ENCODE assay signal across 8 cellular contexts in the genomic region with DNA sequence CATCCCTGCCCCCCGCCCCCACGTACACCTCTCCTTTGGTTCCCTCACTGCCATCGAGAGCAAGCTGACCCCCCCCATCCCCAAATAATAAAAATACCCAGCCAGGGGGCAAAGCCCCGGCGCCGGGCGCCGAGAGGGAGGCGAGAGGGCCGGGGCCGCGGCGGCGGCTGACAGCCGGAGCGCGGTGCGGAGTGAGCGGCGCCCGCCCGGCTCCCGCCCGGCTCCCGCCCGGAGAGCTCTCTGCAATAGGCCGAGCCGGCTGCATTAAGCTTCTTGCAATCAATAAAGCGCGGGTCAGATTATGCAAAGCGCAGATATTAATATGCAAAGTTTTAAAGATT. TPM values are rescaled to one million over a fixed set of nuclear protein-coding genes. Genes with fewer than 3 reads are reported as not detected.
DNase-seq lines count a peak whose midpoint lies in the region; ATAC-seq and TF ChIP-seq lines count a peak whose summit lies in the region.

No MANE protein-coding gene starts in this region.

- H3K9me3 ChIP-seq in Caco-2, result no peaks in the 10 kb centered on the region

- TF ChIP-seq POLR2A in erythroblast (IDR thresholded peaks at IDR 0.05; ENCODE audit: low read length), result no peak

- no TSS peak for BruUV-seq in Caco-2 (replicated peaks; lab: Mats Ljungman, UMichigan)

- H3K27me3 ChIP-seq in Caco-2 (replicated peaks; ENCODE audit: control insufficient read depth, insufficient read depth, low read length), result peaks cover 8% of the 10 kb centered on the region

- no peak for DNase-seq in Caco-2
- no peak for DNase-seq in LNCaP clone FGC (ENCODE audit: low read depth)
- no peak for DNase-seq in central memory CD8-positive, alpha-beta T cell (ENCODE audit: low spot score in 2 of 2)
- DNase-seq in mesothelial cell of epicardium (ENCODE audit: low spot score in 2 of 2, unreplicated experiment in 2 of 2), result peak in 1 of 2 experiments; percentile 45
- no peak for DNase-seq in kidney tubule cell (ENCODE audit: low spot score)
- no peak for DNase-seq in erythroblast (lab: John Stamatoyannopoulos, UW)

- peak overlapping the region; percentile 19 for H3K4me3 ChIP-seq in Caco-2 (ENCODE audit: low read depth, low read length)
- peak overlapping the region; percentile 26; the same call in 1 of the 2 replicates for H3K4me3 ChIP-seq in LNCaP clone FGC (ENCODE audit: low read depth, low read length)

- ATAC-seq in central memory CD8-positive, alpha-beta T cell (replicated peaks; ENCODE audit: extremely low read depth, poor library complexity, severe bottlenecking), result peak; percentile 53
- ATAC-seq in HG02588 (IDR thresholded peaks at IDR 0.05; ENCODE audit: unreplicated experiment), result no peak
- ATAC-seq in HG03460 (IDR thresholded peaks at IDR 0.05; ENCODE audit: unreplicated experiment), result no peak

- H3K27ac Mint-ChIP-seq in Caco-2 (ENCODE audit: unreplicated experiment) (no peak overlapping the region), mesothelial cell of epicardium (no peak overlapping the region)
- peak overlapping the region; percentile 89 for H3K27ac Mint-ChIP-seq in central memory CD8-positive, alpha-beta T cell (ENCODE audit: low read depth)

- POLR2A ChIA-PET in Caco-2 (lab: Charles Lee), result no interaction called here

- H3K4me1 Mint-ChIP-seq in Caco-2 (ENCODE audit: low read depth, unreplicated experiment), result peaks cover 8% of the 10 kb centered on the region
- H3K4me1 Mint-ChIP-seq in central memory CD8-positive, alpha-beta T cell, result peaks cover 10% of the 10 kb centered on the region
- peaks cover 5% of the 10 kb centered on the region for H3K4me1 Mint-ChIP-seq in mesothelial cell of epicardium

- peak overlapping the region; percentile 46 for H3K4me3 Mint-ChIP-seq in Caco-2 (ENCODE audit: unreplicated experiment)
- no peak overlapping the region for H3K4me3 Mint-ChIP-seq in central memory CD8-positive, alpha-beta T cell
- peak overlapping the region; percentile 67 for H3K4me3 Mint-ChIP-seq in mesothelial cell of epicardium

- CTCF ChIA-PET in Caco-2 (lab: Charles Lee), result interaction anchor here (0.6 to 1.3 kb wide), 5 partner anchors 36 to 179 kb away, joined by 3 to 5 read pairs (median 4); a partner anchor contains a TSS

- H3K9me3 Mint-ChIP-seq in Caco-2 (ENCODE audit: unreplicated experiment), result no peaks in the 10 kb centered on the region
- no peaks in the 10 kb centered on the region for H3K9me3 Mint-ChIP-seq in central memory CD8-positive, alpha-beta T cell
- H3K9me3 Mint-ChIP-seq in mesothelial cell of epicardium, result no peaks in the 10 kb centered on the region

- H3K27me3 Mint-ChIP-seq in Caco-2 (ENCODE audit: insufficient read depth, unreplicated experiment), result peaks cover 18% of the 10 kb centered on the region
- no peaks in the 10 kb centered on the region for H3K27me3 Mint-ChIP-seq in central memory CD8-positive, alpha-beta T cell
- H3K27me3 Mint-ChIP-seq in mesothelial cell of epicardium (ENCODE audit: low read depth), result peaks cover 50% of the 10 kb centered on the region

- H3K36me3 ChIP-seq in Caco-2 (ENCODE audit: control insufficient read depth, insufficient read depth, low read length), result no peaks in the 10 kb centered on the region

- peaks cover 8% of the 10 kb centered on the region; the same call in 1 of the 2 replicates for H3K4me1 ChIP-seq in Caco-2

- intact Hi-C loops in Caco-2 (cut with micrococcal nuclease; ENCODE audit: unreplicated experiment), result loop anchor here (5.0 kb wide), 1 partner anchor 34 kb away; no protein-coding TSS in a partner anchor

- H3K36me3 Mint-ChIP-seq in Caco-2 (ENCODE audit: insufficient read depth, unreplicated experiment) (no peaks in the 10 kb centered on the region), mesothelial cell of epicardium (no peaks in the 10 kb centered on the region)
- H3K36me3 Mint-ChIP-seq in central memory CD8-positive, alpha-beta T cell (ENCODE audit: insufficient read depth), result peaks cover 6% of the 10 kb centered on the region

- TF ChIP-seq CTCF in Caco-2 (IDR thresholded peaks at IDR 0.05; ENCODE audit: insufficient read depth in 1 of 2, low read depth in 1 of 2, low read length in 1 of 2, severe bottlenecking in 1 of 2, unreplicated experiment in 1 of 2), result no peak
- no peak for TF ChIP-seq CTCF in LNCaP clone FGC (IDR thresholded peaks at IDR 0.05; ENCODE audit: control insufficient read depth, extremely low read depth, insufficient read depth)
- TF ChIP-seq CTCF in mesothelial cell of epicardium (IDR thresholded peaks at IDR 0.05; ENCODE audit: unreplicated experiment), result no peak

RNA-seq across cellular contexts. Expression of a gene that starts 40.9 kb away (rescaled TPM):
- total RNA-seq in Caco-2 (2022) (31.2 and 31.4 TPM in 2 replicates), mesothelial cell of epicardium (21.3 to 24.0 TPM (median 23.7 TPM) in 3 replicates)

RNA-seq across cellular contexts. Expression of a gene that starts 43.5 kb away (rescaled TPM):
- total RNA-seq in Caco-2 (2022), result 19.4 and 22.6 TPM in 2 replicates
- total RNA-seq in mesothelial cell of epicardium, result 12.3 to 13.4 TPM (median 13.3 TPM) in 3 replicates

RNA-seq across cellular contexts. Expression of a gene that starts 44.4 kb away (rescaled TPM):
- total RNA-seq in Caco-2 (2022) (0.95 and 1.5 TPM in 2 replicates), mesothelial cell of epicardium (0.65 to 0.93 TPM (median 0.66 TPM) in 3 replicates)
